ENCODE assay signal across 29 cellular contexts in the genomic region with DNA sequence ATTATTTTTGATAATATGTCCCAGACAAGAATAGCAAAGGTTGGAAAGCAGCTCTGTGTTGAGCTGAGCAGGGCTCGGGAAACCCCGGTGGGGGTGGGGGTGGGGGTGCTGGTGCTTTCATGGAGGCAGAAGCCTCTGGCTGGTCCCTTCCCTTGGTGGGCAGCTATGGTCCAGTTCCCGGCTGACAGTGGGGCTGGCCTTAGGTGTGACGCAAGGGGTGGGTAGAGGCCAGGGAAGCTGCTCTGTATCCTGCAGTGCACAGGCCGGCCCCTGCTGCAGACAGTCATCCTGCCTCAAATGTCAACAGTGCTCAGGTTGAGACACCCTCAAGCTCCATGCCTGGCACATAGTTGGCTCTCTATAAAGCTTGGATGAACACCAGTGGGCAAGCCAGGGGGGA. TPM values are rescaled to one million over a fixed set of nuclear protein-coding genes. Genes with fewer than 3 reads are reported as not detected.
"Had no signal": no experiment of that assay in that cellular context is flagged by ENCODE, and none has a peak within 500 bp of the region (broad histone marks: within the 10 kb centered on the region; RNA-seq: fewer than 3 reads in every experiment).

No MANE protein-coding gene starts in this region.

- H3K9me3 ChIP-seq: colonic mucosa had no signal

- FAIRE-seq: keratinocyte, urothelium cell line had no signal

- H3K9ac ChIP-seq: neural progenitor cell had no signal

- H3K4me1 ChIP-seq: colonic mucosa, gastrocnemius medialis, right lobe of liver, tibial nerve, upper lobe of left lung had no signal

- H3K4me3 ChIP-seq: colonic mucosa, esophagus squamous epithelium, gastrocnemius medialis, lung, mucosa of descending colon, neural progenitor cell, ovary, right lobe of liver, smooth muscle cell, thoracic aorta, tibial nerve, upper lobe of left lung had no signal

- ATAC-seq: gastrocnemius medialis; left lobe of liver; mucosa of descending colon; right lobe of liver; stimulated activated memory B cell treated with anti-CD40 and anti-IgM and Interleukin-4, amounts not matched to agents 10 μg/mL and 1 μg/mL and 100 μg/mL, for 72 hours; stimulated activated naive CD8-positive, alpha-beta T cell treated with anti-CD3 and anti-CD28 coated beads, Interleukin-15, Interleukin-2, amounts not matched to agents 100 U/mL and 50 U/mL, for 24 hours had no signal

- DNase-seq: caudate nucleus; colonic mucosa; effector memory CD4-positive, alpha-beta T cell; erythroblast; esophagus squamous epithelium; gastrocnemius medialis; head of caudate nucleus; naive B cell; nucleus accumbens; ovary; right lobe of liver; stimulated activated CD4-positive, alpha-beta T cell treated with anti-CD3 and anti-CD28 coated beads, Interleukin-2, amount 100 ng/mL, for 24 hours; stimulated activated CD4-positive, alpha-beta T cell treated with anti-CD3 and anti-CD28 coated beads, Interleukin-4, amount 100 ng/mL, for 24 hours; stimulated activated naive CD8-positive, alpha-beta T cell treated with anti-CD3 and anti-CD28 coated beads, Interleukin-15, Interleukin-2, amounts not matched to agents 100 U/mL and 50 U/mL, for 24 hours had no signal

- H3K36me3 ChIP-seq: colonic mucosa, esophagus squamous epithelium, gastrocnemius medialis, neural progenitor cell, ovary, right lobe of liver, thoracic aorta, tibial nerve, upper lobe of left lung had no signal

- H3K27me3 ChIP-seq: colonic mucosa, neural progenitor cell, ovary, right lobe of liver, upper lobe of left lung had no signal

- H3K27ac ChIP-seq: colonic mucosa, esophagus squamous epithelium, gastrocnemius medialis, neural progenitor cell, ovary, right lobe of liver, thoracic aorta, tibial nerve, upper lobe of left lung had no signal

- H3K4me2 ChIP-seq: neural progenitor cell, smooth muscle cell had no signal

RNA-seq across cellular contexts. Expression of gene ACTL8, which starts 8.9 kb away (rescaled TPM):
- total RNA-seq: cerebellum, gastrocnemius medialis, glomerular endothelial cell, left lobe of liver, liver, lung, mesothelial cell of epicardium, ovary, right lobe of liver, thoracic aorta, tibial nerve, upper lobe of left lung had no signal
- polyA plus RNA-seq: keratinocyte, liver, lung, smooth muscle cell had no signal
